Comparison of ENCODE assay signal across 1 cellular context in the genomic region with DNA sequence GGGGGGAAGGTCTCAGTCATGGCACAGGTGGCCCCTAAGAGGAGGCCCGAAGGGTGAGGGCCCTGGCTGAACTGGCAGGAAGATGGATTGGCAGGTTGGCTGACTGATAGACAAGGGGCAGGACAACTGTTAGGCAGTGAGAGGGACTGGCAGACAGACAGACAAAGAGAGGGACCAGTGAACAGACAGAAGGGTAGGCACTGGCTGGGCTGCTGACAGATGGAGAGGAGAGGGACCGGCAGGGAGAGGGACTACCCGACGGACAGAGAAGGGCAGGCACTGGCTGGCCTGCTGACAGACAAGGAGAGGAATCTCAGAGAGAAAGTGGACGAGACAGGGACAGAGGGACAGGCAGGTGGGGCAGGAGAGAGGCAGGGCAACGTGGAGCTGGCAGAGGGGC.
TF ChIP-seq lines count a peak whose summit lies in the region.

No MANE protein-coding gene starts in this region.

TF ChIP-seq in GM12878, 131 proteins besides CTCF, POLR2A, EP300 and RAD21:
- TF ChIP-seq E4F1 (IDR thresholded peaks at IDR 0.05; ENCODE audit: borderline replicate concordance, partially characterized antibody) = no peak
- no peak for TF ChIP-seq POLR2AphosphoS2 (IDR thresholded peaks at IDR 0.05; ENCODE audit: low read depth, low read length)
- TF ChIP-seq ZNF687 (IDR thresholded peaks at IDR 0.05) = no peak
- no peak for TF ChIP-seq MYB (IDR thresholded peaks at IDR 0.05; ENCODE audit: borderline replicate concordance, low read depth, low read length)
- TF ChIP-seq NR2F1 (conservative IDR thresholded peaks at IDR 0.05) = no peak
- no peak for TF ChIP-seq TBL1XR1 (IDR thresholded peaks at IDR 0.05; ENCODE audit: low read depth, low read length)
- no peak for TF ChIP-seq PAX5 (IDR thresholded peaks at IDR 0.05; ENCODE audit: borderline replicate concordance, low read depth, low read length)
- TF ChIP-seq ASH2L (IDR thresholded peaks at IDR 0.05; ENCODE audit: borderline replicate concordance, low read depth) = no peak
- TF ChIP-seq SP1 (IDR thresholded peaks at IDR 0.05; ENCODE audit: low read depth, low read length) = no peak
- TF ChIP-seq, protein P1, sequence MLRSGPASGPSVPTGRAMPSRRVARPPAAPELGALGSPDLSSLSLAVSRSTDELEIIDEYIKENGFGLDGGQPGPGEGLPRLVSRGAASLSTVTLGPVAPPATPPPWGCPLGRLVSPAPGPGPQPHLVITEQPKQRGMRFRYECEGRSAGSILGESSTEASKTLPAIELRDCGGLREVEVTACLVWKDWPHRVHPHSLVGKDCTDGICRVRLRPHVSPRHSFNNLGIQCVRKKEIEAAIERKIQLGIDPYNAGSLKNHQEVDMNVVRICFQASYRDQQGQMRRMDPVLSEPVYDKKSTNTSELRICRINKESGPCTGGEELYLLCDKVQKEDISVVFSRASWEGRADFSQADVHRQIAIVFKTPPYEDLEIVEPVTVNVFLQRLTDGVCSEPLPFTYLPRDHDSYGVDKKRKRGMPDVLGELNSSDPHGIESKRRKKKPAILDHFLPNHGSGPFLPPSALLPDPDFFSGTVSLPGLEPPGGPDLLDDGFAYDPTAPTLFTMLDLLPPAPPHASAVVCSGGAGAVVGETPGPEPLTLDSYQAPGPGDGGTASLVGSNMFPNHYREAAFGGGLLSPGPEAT (IDR thresholded peaks at IDR 0.05; ENCODE audit: low read depth) = no peak
- TF ChIP-seq EED (IDR thresholded peaks at IDR 0.05; ENCODE audit: low read depth) = no peak
- TF ChIP-seq HDGF (IDR thresholded peaks at IDR 0.05) = no peak
- TF ChIP-seq GABPA (IDR thresholded peaks at IDR 0.05; ENCODE audit: low read depth) = no peak
- TF ChIP-seq USF2 (IDR thresholded peaks at IDR 0.05; ENCODE audit: borderline replicate concordance, low read depth, low read length) = no peak
- no peak for TF ChIP-seq YY1 (IDR thresholded peaks at IDR 0.05; ENCODE audit: low read depth, low read length)
- TF ChIP-seq ZBTB4 (CRISPR knock-in tag; IDR thresholded peaks at IDR 0.05) = no peak
TF ChIP-seq in GM12878: peak in this region for 0.
